ENCODE assay signal across 2 cellular contexts in the genomic region with DNA sequence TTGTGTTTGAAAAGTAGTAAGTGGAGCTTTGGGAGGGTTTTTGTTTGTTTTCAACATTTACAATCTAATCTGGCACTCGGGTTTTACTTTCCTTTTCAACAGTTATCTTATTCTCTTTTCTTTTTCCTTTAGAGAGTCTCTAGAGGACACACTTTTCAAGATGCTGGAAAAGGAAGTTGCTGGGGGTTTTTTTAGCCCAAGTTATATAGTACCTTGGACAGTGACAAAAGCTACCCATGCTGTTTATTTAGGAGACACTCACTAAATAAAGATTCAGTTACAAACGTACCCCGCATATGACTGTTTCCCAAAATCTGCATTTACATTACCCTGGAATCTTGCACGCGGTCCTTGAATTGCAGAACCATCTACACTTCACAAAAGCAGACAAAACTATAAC.
TF ChIP-seq lines count a peak whose summit lies in the region.

No MANE protein-coding gene starts in this region.

TF ChIP-seq in A549, 52 proteins besides CTCF, POLR2A, EP300 and RAD21 (continued from another document):
- TF ChIP-seq, protein P1, sequence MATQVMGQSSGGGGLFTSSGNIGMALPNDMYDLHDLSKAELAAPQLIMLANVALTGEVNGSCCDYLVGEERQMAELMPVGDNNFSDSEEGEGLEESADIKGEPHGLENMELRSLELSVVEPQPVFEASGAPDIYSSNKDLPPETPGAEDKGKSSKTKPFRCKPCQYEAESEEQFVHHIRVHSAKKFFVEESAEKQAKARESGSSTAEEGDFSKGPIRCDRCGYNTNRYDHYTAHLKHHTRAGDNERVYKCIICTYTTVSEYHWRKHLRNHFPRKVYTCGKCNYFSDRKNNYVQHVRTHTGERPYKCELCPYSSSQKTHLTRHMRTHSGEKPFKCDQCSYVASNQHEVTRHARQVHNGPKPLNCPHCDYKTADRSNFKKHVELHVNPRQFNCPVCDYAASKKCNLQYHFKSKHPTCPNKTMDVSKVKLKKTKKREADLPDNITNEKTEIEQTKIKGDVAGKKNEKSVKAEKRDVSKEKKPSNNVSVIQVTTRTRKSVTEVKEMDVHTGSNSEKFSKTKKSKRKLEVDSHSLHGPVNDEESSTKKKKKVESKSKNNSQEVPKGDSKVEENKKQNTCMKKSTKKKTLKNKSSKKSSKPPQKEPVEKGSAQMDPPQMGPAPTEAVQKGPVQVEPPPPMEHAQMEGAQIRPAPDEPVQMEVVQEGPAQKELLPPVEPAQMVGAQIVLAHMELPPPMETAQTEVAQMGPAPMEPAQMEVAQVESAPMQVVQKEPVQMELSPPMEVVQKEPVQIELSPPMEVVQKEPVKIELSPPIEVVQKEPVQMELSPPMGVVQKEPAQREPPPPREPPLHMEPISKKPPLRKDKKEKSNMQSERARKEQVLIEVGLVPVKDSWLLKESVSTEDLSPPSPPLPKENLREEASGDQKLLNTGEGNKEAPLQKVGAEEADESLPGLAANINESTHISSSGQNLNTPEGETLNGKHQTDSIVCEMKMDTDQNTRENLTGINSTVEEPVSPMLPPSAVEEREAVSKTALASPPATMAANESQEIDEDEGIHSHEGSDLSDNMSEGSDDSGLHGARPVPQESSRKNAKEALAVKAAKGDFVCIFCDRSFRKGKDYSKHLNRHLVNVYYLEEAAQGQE (IDR thresholded peaks at IDR 0.05): peak; percentile 92
TF ChIP-seq in A549: peak in this region for 1.

TF ChIP-seq in WTC11, 78 proteins besides CTCF, POLR2A, EP300 and RAD21 (continued from another document):
- TF ChIP-seq, protein P2, sequence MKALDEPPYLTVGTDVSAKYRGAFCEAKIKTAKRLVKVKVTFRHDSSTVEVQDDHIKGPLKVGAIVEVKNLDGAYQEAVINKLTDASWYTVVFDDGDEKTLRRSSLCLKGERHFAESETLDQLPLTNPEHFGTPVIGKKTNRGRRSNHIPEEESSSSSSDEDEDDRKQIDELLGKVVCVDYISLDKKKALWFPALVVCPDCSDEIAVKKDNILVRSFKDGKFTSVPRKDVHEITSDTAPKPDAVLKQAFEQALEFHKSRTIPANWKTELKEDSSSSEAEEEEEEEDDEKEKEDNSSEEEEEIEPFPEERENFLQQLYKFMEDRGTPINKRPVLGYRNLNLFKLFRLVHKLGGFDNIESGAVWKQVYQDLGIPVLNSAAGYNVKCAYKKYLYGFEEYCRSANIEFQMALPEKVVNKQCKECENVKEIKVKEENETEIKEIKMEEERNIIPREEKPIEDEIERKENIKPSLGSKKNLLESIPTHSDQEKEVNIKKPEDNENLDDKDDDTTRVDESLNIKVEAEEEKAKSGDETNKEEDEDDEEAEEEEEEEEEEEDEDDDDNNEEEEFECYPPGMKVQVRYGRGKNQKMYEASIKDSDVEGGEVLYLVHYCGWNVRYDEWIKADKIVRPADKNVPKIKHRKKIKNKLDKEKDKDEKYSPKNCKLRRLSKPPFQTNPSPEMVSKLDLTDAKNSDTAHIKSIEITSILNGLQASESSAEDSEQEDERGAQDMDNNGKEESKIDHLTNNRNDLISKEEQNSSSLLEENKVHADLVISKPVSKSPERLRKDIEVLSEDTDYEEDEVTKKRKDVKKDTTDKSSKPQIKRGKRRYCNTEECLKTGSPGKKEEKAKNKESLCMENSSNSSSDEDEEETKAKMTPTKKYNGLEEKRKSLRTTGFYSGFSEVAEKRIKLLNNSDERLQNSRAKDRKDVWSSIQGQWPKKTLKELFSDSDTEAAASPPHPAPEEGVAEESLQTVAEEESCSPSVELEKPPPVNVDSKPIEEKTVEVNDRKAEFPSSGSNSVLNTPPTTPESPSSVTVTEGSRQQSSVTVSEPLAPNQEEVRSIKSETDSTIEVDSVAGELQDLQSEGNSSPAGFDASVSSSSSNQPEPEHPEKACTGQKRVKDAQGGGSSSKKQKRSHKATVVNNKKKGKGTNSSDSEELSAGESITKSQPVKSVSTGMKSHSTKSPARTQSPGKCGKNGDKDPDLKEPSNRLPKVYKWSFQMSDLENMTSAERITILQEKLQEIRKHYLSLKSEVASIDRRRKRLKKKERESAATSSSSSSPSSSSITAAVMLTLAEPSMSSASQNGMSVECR (CRISPR knock-in tag; IDR thresholded peaks at IDR 0.05; ENCODE audit: borderline replicate concordance): no peak
- TF ChIP-seq, protein P3, sequence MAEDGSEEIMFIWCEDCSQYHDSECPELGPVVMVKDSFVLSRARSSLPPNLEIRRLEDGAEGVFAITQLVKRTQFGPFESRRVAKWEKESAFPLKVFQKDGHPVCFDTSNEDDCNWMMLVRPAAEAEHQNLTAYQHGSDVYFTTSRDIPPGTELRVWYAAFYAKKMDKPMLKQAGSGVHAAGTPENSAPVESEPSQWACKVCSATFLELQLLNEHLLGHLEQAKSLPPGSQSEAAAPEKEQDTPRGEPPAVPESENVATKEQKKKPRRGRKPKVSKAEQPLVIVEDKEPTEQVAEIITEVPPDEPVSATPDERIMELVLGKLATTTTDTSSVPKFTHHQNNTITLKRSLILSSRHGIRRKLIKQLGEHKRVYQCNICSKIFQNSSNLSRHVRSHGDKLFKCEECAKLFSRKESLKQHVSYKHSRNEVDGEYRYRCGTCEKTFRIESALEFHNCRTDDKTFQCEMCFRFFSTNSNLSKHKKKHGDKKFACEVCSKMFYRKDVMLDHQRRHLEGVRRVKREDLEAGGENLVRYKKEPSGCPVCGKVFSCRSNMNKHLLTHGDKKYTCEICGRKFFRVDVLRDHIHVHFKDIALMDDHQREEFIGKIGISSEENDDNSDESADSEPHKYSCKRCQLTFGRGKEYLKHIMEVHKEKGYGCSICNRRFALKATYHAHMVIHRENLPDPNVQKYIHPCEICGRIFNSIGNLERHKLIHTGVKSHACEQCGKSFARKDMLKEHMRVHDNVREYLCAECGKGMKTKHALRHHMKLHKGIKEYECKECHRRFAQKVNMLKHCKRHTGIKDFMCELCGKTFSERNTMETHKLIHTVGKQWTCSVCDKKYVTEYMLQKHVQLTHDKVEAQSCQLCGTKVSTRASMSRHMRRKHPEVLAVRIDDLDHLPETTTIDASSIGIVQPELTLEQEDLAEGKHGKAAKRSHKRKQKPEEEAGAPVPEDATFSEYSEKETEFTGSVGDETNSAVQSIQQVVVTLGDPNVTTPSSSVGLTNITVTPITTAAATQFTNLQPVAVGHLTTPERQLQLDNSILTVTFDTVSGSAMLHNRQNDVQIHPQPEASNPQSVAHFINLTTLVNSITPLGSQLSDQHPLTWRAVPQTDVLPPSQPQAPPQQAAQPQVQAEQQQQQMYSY (CRISPR knock-in tag; IDR thresholded peaks at IDR 0.05): no peak
- no peak for TF ChIP-seq ELF4 (CRISPR knock-in tag; IDR thresholded peaks at IDR 0.05; ENCODE audit: low read depth)
- no peak for TF ChIP-seq ZNF138 (CRISPR knock-in tag; conservative IDR thresholded peaks at IDR 0.05)
- TF ChIP-seq, protein P4, sequence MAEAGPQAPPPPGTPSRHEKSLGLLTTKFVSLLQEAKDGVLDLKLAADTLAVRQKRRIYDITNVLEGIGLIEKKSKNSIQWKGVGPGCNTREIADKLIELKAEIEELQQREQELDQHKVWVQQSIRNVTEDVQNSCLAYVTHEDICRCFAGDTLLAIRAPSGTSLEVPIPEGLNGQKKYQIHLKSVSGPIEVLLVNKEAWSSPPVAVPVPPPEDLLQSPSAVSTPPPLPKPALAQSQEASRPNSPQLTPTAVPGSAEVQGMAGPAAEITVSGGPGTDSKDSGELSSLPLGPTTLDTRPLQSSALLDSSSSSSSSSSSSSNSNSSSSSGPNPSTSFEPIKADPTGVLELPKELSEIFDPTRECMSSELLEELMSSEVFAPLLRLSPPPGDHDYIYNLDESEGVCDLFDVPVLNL (CRISPR knock-in tag; IDR thresholded peaks at IDR 0.05; ENCODE audit: borderline replicate concordance, low read depth): no peak
- TF ChIP-seq, protein P5, sequence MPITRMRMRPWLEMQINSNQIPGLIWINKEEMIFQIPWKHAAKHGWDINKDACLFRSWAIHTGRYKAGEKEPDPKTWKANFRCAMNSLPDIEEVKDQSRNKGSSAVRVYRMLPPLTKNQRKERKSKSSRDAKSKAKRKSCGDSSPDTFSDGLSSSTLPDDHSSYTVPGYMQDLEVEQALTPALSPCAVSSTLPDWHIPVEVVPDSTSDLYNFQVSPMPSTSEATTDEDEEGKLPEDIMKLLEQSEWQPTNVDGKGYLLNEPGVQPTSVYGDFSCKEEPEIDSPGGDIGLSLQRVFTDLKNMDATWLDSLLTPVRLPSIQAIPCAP (CRISPR knock-in tag; IDR thresholded peaks at IDR 0.05): no peak
- no peak for TF ChIP-seq RORB (CRISPR knock-in tag; IDR thresholded peaks at IDR 0.05)
- no peak for TF ChIP-seq ZNF219 (CRISPR knock-in tag; IDR thresholded peaks at IDR 0.05; ENCODE audit: borderline replicate concordance)
- TF ChIP-seq ZNF263 (CRISPR knock-in tag; IDR thresholded peaks at IDR 0.05; ENCODE audit: low read depth): no peak
- TF ChIP-seq SMAD4 (CRISPR knock-in tag; IDR thresholded peaks at IDR 0.05): no peak
- no peak for TF ChIP-seq JUN (CRISPR knock-in tag; IDR thresholded peaks at IDR 0.05)
- TF ChIP-seq CBFB (CRISPR knock-in tag; IDR thresholded peaks at IDR 0.05; ENCODE audit: low read depth): no peak
